In the genomic region with DNA sequence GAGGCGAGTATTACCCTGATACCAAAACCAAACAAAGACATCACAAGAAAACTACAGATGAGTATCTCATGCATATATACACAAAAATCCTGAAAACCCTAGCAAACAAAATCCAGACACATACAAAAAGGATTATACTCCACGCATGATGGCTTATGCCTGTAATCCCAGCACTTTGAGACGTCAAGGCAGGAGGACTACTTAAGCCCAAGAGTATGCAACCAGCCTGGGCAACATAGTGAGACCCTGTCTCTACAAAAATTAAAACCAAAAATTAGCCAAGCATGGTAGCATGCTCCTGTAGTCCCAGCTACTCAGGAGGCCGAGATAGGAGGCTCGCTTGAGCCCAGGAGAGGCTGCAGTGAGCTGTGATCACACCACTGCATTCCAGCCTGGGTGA, we compare ENCODE assay signal across 8 cellular contexts.
"Had no signal": no experiment of that assay in that cellular context is flagged by ENCODE, and none has a peak within 500 bp of the region (broad histone marks: within the 10 kb centered on the region; RNA-seq: fewer than 3 reads in every experiment).

No MANE protein-coding gene starts in this region.

- ATAC-seq: GM12878 had no signal

- DNase-seq: GDM1, GF-D8 had no signal

- H3K4me3 ChIP-seq: GM12878 had no signal

- FAIRE-seq: G401.6, GM12878, GM12891, GM12892, GM18507, GM19239 had no signal
